Comparison of ENCODE assay signal across 12 cellular contexts in genomic region chr19:47509973-47510372, GRCh38. TPM values are rescaled to one million over a fixed set of nuclear protein-coding genes. Genes with fewer than 3 reads are reported as not detected.
DNase-seq lines count a peak whose midpoint lies in the region; ATAC-seq, FAIRE-seq and TF ChIP-seq lines count a peak whose summit lies in the region.
"Had no signal": no experiment of that assay in that cellular context is flagged by ENCODE, and none has a peak within 500 bp of the region (broad histone marks: within the 10 kb centered on the region; RNA-seq: fewer than 3 reads in every experiment).

No MANE protein-coding gene starts in this region.

- H3K27me3 ChIP-seq in mucosa of stomach (ENCODE audit: control insufficient read depth, insufficient read depth, low read length) (no peaks in the 10 kb centered on the region), small intestine (ENCODE audit: control insufficient read depth in 2 of 2, insufficient read depth in 2 of 2, low read length in 2 of 2) (no peaks in the 10 kb centered on the region)

- CTCF ChIA-PET in RWPE1 (lab: Yijun Ruan, JAX): interaction anchor here (0.6 to 0.9 kb wide), 2 partner anchors 26 to 153 kb away, joined by 3 to 7 read pairs; partner anchors contain the start of gene KPTN

- peak overlapping the region; percentile 96 for H3K27ac ChIP-seq in RWPE1
- H3K27ac ChIP-seq in coronary artery: peak overlapping the region; percentile 12 to 62
- peak overlapping the region; percentile 14 for H3K27ac ChIP-seq in substantia nigra (ENCODE audit: low read depth, low read length, poor library complexity, severe bottlenecking)
- H3K27ac ChIP-seq in small intestine (ENCODE audit: low read depth in 1 of 2, low read length in 1 of 2): no peak overlapping the region
- H3K27ac ChIP-seq: SK-N-MC had no signal

- WGBS in small intestine, 3 donors: 75 to 86% (median 85%) methylated on average over 8 of the region's 8 CpGs

- no peak for TF ChIP-seq CTCF in RWPE1 (conservative IDR thresholded peaks at IDR 0.05; ENCODE audit: low read depth)
- no peak for TF ChIP-seq CTCF in coronary artery (IDR thresholded peaks at IDR 0.05)

- H3K36me3 ChIP-seq in mucosa of stomach (ENCODE audit: control insufficient read depth, insufficient read depth, low read length) (no peaks in the 10 kb centered on the region), small intestine (ENCODE audit: control insufficient read depth in 2 of 2, insufficient read depth in 2 of 2, low read length in 2 of 2) (peaks cover 0 to 2% of the 10 kb centered on the region in 2 donors)

- H3K4me1 ChIP-seq in mucosa of stomach (ENCODE audit: control insufficient read depth, insufficient read depth, low read length): peaks cover 67% of the 10 kb centered on the region
- peaks cover 2 to 10% of the 10 kb centered on the region in 2 donors for H3K4me1 ChIP-seq in small intestine (ENCODE audit: control insufficient read depth in 2 of 2, insufficient read depth in 1 of 2, low read depth in 1 of 2, low read length in 1 of 2)

- POLR2A ChIA-PET in RWPE1 (lab: Yijun Ruan, JAX; ENCODE audit: low non-redundant PET): interaction anchor here (0.5 kb wide), 1 partner anchor 88 kb away, joined by 3 read pairs; no protein-coding TSS in a partner anchor

- FAIRE-seq in RCC 7860 (lab: Jason Lieb, UNC): no peak
- no peak for FAIRE-seq in small intestine (lab: Jason Lieb, UNC)
- FAIRE-seq: K562 had no signal

- H3K4me3 ChIP-seq in coronary artery (peak overlapping the region; percentile 24), mucosa of stomach (ENCODE audit: low read length) (no peak overlapping the region), small intestine (ENCODE audit: low read depth in 1 of 2, low read length in 2 of 2) (no peak overlapping the region)
- H3K4me3 ChIP-seq: K562, SK-N-MC had no signal

- peak overlapping the region; percentile 12 for H3K9ac ChIP-seq in mucosa of stomach (ENCODE audit: low read length)

- peak; percentile 54 for DNase-seq in RWPE1 (ENCODE audit: low spot score)
- peak; percentile 86 for DNase-seq in coronary artery (ENCODE audit: low spot score)
- peak in 23 of 49 donors; percentile 12 to 78 (median 44) for DNase-seq in substantia nigra (lab: John Stamatoyannopoulos, UW)
- no peak for DNase-seq in NCI-H1417 treated with DMSO at 0.1 percent for 48 hours (lab: John Stamatoyannopoulos, UW)
- DNase-seq in RCC 7860 (ENCODE audit: low spot score): no peak
- DNase-seq in small intestine: no peak
- DNase-seq: central memory CD4-positive, alpha-beta T cell; DMS153 had no signal

- H3K9me3 ChIP-seq in mucosa of stomach (ENCODE audit: control insufficient read depth, low read length): no peaks in the 10 kb centered on the region
- no peaks in the 10 kb centered on the region for H3K9me3 ChIP-seq in small intestine (ENCODE audit: control insufficient read depth, low read depth)

- no peak for ATAC-seq in HG02852 (IDR thresholded peaks at IDR 0.05; ENCODE audit: unreplicated experiment)
- ATAC-seq: K562 had no signal

RNA-seq across cellular contexts. Expression of gene NAPA, which starts 4.9 kb away (rescaled TPM):
- polyA plus RNA-seq in small intestine: 100 to 1,000 TPM in 2 of 3 donors, 10 to 100 TPM in 1; 76.4 to 119 (median 114) TPM

RNA-seq across cellular contexts. Expression of gene KPTN, which starts 26.0 kb away (rescaled TPM):
- polyA plus RNA-seq in small intestine: 10 to 100 TPM; 14.8 to 42.7 (median 40.0) TPM

RNA-seq across cellular contexts. Expression of gene SLC8A2, which starts 38.3 kb away (rescaled TPM):
- polyA plus RNA-seq in small intestine: under 1 TPM in 1 of 3 donors, not detected in 2; 0.92 TPM

Comparison
In these comparisons a context has a peak if more than half of its experiments do, and no peak if none do; other contexts are left out.
1. DNase-seq: peak in RWPE1 (single experiment) and coronary artery (single experiment); none in NCI-H1417 treated with DMSO at 0.1 percent for 48 hours (single experiment), RCC 7860 (single experiment) and small intestine (single experiment).
2. H3K27ac ChIP-seq: peak in RWPE1 (single experiment), coronary artery (2 of 2) and substantia nigra (single experiment); none in small intestine (0 of 2).